In genomic region chr5:80219381-80219780, GRCh38 we compare ENCODE assay signal across 15 cellular contexts. TPM values are rescaled to one million over a fixed set of nuclear protein-coding genes. Genes with fewer than 3 reads are reported as not detected.
DNase-seq lines count a peak whose midpoint lies in the region; TF ChIP-seq lines count a peak whose summit lies in the region.
"Had no signal": no experiment of that assay in that cellular context is flagged by ENCODE, and none has a peak within 500 bp of the region (broad histone marks: within the 10 kb centered on the region; RNA-seq: fewer than 3 reads in every experiment).

No MANE protein-coding gene starts in this region.

- peaks cover 69% of the 10 kb centered on the region for H3K4me1 Mint-ChIP-seq in activated T-cell treated with anti-CD3 and anti-CD28 coated beads, Interleukin-2, amount 50 U/mL, for 24 hours (ENCODE audit: low read depth)
- peaks cover 69% of the 10 kb centered on the region for H3K4me1 Mint-ChIP-seq in activated naive CD8-positive, alpha-beta T cell treated with anti-CD3 and anti-CD28 coated beads for 36 hours
- peaks cover 52% of the 10 kb centered on the region for H3K4me1 Mint-ChIP-seq in progenitor cell of endocrine pancreas (ENCODE audit: low read depth)

- H3K27ac ChIP-seq in KOPT-K1 (ENCODE audit: low read depth, low read length, poor library complexity, severe bottlenecking) = peak overlapping the region; percentile 88
- H3K27ac ChIP-seq: lower lobe of right lung, neutrophil, Peyer's patch had no signal

- no peaks in the 10 kb centered on the region for H3K9me3 Mint-ChIP-seq in activated T-cell treated with anti-CD3 and anti-CD28 coated beads, Interleukin-2, amount 50 U/mL, for 24 hours
- no peaks in the 10 kb centered on the region for H3K9me3 Mint-ChIP-seq in activated naive CD8-positive, alpha-beta T cell treated with anti-CD3 and anti-CD28 coated beads for 36 hours
- H3K9me3 Mint-ChIP-seq in progenitor cell of endocrine pancreas (ENCODE audit: low read depth) = no peaks in the 10 kb centered on the region

- TF ChIP-seq CTCF in progenitor cell of endocrine pancreas (IDR thresholded peaks at IDR 0.05; ENCODE audit: unreplicated experiment) = no peak

- H3K27ac Mint-ChIP-seq in activated T-cell treated with anti-CD3 and anti-CD28 coated beads, Interleukin-2, amount 50 U/mL, for 24 hours = peak overlapping the region; percentile 92
- peak overlapping the region; percentile 88 for H3K27ac Mint-ChIP-seq in activated naive CD8-positive, alpha-beta T cell treated with anti-CD3 and anti-CD28 coated beads for 36 hours
- peak overlapping the region; percentile 79 for H3K27ac Mint-ChIP-seq in progenitor cell of endocrine pancreas

- H3K4me3 Mint-ChIP-seq in activated T-cell treated with anti-CD3 and anti-CD28 coated beads, Interleukin-2, amount 50 U/mL, for 24 hours = no peak overlapping the region
- peak overlapping the region; percentile 46 for H3K4me3 Mint-ChIP-seq in activated naive CD8-positive, alpha-beta T cell treated with anti-CD3 and anti-CD28 coated beads for 36 hours
- no peak overlapping the region for H3K4me3 Mint-ChIP-seq in progenitor cell of endocrine pancreas (ENCODE audit: low read depth)

- H3K36me3 Mint-ChIP-seq in activated T-cell treated with anti-CD3 and anti-CD28 coated beads, Interleukin-2, amount 50 U/mL, for 24 hours (ENCODE audit: low read depth) = peaks cover 30% of the 10 kb centered on the region
- peaks cover 17% of the 10 kb centered on the region for H3K36me3 Mint-ChIP-seq in activated naive CD8-positive, alpha-beta T cell treated with anti-CD3 and anti-CD28 coated beads for 36 hours
- H3K36me3 Mint-ChIP-seq in progenitor cell of endocrine pancreas (ENCODE audit: insufficient read depth) = peaks cover 18% of the 10 kb centered on the region

- no peaks in the 10 kb centered on the region for H3K27me3 Mint-ChIP-seq in activated T-cell treated with anti-CD3 and anti-CD28 coated beads, Interleukin-2, amount 50 U/mL, for 24 hours
- no peaks in the 10 kb centered on the region for H3K27me3 Mint-ChIP-seq in activated naive CD8-positive, alpha-beta T cell treated with anti-CD3 and anti-CD28 coated beads for 36 hours
- H3K27me3 Mint-ChIP-seq in progenitor cell of endocrine pancreas = no peaks in the 10 kb centered on the region

- peaks cover 16% of the 10 kb centered on the region; the same call in 1 of the 2 replicates for H3K36me3 ChIP-seq in KOPT-K1 (ENCODE audit: insufficient read depth, low read length)
- H3K36me3 ChIP-seq: HAP-1, lower lobe of right lung, neutrophil, Peyer's patch had no signal

- no peak for DNase-seq in activated T-cell treated with anti-CD3 and anti-CD28 coated beads, Interleukin-2, amount 50 U/mL, for 24 hours
- DNase-seq in activated T-cell treated with anti-CD3 and anti-CD28 coated beads, Interleukin-2, amount 50 U/mL, for 48 hours = no peak
- no peak for DNase-seq in activated naive CD8-positive, alpha-beta T cell treated with anti-CD3 and anti-CD28 coated beads for 36 hours
- DNase-seq in progenitor cell of endocrine pancreas (ENCODE audit: low spot score, unreplicated experiment) = no peak
- DNase-seq in occipital lobe (lab: John Stamatoyannopoulos, UW) = no peak
- DNase-seq in UCSD-AML1 (lab: John Stamatoyannopoulos, UW; ENCODE audit: unreplicated experiment) = no peak
- DNase-seq in central memory CD4-positive, alpha-beta T cell = no peak
- DNase-seq: aorta, KG1, lower lobe of right lung, NCI-H146, Peyer's patch had no signal

- H3K9me3 ChIP-seq in KOPT-K1 (ENCODE audit: insufficient read depth, low read length, poor library complexity, severe bottlenecking) = no peaks in the 10 kb centered on the region
- H3K9me3 ChIP-seq: HAP-1, lower lobe of right lung, neutrophil, Peyer's patch had no signal

RNA-seq across cellular contexts. Expression of gene SERINC5, which starts 36.5 kb away (rescaled TPM):
- 10 to 100 TPM; 22.0 to 25.1 TPM for total RNA-seq in activated naive CD8-positive, alpha-beta T cell treated with anti-CD3 and anti-CD28 coated beads for 36 hours
- total RNA-seq in progenitor cell of endocrine pancreas (174 and 198 TPM in 2 replicates), occipital lobe (60.8 TPM)
